Comparison of ENCODE assay signal across 1 cellular context in the genomic region with DNA sequence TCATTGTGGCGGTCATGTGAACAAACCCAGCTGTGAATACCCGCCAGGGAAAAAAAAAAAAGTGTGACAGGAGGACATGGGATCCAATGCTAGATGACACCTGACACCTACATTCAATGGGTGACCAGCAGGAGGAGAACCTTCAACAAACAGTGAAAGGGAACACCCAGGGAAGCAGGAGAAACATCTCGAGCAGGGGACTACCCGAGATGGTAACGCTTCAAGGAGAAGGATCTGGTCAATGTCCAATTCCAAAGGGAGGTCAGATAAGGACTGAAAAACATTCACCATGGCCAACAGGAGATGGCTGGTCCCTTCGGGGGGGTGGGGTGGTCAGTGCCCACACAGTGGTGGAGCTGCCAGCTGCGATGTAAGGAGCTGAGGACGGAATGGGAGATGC.
TF ChIP-seq lines count a peak whose summit lies in the region.

No MANE protein-coding gene starts in this region.

TF ChIP-seq in SK-N-SH treated with all-trans-retinoic acid at 6 μM for 48 hours, 23 proteins besides CTCF, POLR2A, EP300 and RAD21 (continued from another document):
- TF ChIP-seq, protein P1, sequence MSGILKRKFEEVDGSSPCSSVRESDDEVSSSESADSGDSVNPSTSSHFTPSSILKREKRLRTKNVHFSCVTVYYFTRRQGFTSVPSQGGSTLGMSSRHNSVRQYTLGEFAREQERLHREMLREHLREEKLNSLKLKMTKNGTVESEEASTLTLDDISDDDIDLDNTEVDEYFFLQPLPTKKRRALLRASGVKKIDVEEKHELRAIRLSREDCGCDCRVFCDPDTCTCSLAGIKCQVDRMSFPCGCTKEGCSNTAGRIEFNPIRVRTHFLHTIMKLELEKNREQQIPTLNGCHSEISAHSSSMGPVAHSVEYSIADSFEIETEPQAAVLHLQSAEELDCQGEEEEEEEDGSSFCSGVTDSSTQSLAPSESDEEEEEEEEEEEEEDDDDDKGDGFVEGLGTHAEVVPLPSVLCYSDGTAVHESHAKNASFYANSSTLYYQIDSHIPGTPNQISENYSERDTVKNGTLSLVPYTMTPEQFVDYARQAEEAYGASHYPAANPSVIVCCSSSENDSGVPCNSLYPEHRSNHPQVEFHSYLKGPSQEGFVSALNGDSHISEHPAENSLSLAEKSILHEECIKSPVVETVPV (CRISPR knock-in tag; IDR thresholded peaks at IDR 0.05), result no peak
- no peak for TF ChIP-seq ZFP3 (CRISPR knock-in tag; IDR thresholded peaks at IDR 0.05)
- TF ChIP-seq TOX (CRISPR knock-in tag; IDR thresholded peaks at IDR 0.05; ENCODE audit: borderline replicate concordance), result no peak
- TF ChIP-seq ZNF70 (CRISPR knock-in tag; IDR thresholded peaks at IDR 0.05), result no peak
- TF ChIP-seq CSDC2 (CRISPR knock-in tag; IDR thresholded peaks at IDR 0.05), result no peak
- TF ChIP-seq ZNF8 (CRISPR knock-in tag; IDR thresholded peaks at IDR 0.05), result no peak
- TF ChIP-seq, protein P2, sequence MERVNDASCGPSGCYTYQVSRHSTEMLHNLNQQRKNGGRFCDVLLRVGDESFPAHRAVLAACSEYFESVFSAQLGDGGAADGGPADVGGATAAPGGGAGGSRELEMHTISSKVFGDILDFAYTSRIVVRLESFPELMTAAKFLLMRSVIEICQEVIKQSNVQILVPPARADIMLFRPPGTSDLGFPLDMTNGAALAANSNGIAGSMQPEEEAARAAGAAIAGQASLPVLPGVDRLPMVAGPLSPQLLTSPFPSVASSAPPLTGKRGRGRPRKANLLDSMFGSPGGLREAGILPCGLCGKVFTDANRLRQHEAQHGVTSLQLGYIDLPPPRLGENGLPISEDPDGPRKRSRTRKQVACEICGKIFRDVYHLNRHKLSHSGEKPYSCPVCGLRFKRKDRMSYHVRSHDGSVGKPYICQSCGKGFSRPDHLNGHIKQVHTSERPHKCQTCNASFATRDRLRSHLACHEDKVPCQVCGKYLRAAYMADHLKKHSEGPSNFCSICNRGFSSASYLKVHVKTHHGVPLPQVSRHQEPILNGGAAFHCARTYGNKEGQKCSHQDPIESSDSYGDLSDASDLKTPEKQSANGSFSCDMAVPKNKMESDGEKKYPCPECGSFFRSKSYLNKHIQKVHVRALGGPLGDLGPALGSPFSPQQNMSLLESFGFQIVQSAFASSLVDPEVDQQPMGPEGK (CRISPR knock-in tag; IDR thresholded peaks at IDR 0.05; ENCODE audit: borderline replicate concordance), result no peak
